Comparison of ENCODE assay signal across 11 cellular contexts in genomic region chr5:113020461-113021273, GRCh38. TPM values are rescaled to one million over a fixed set of nuclear protein-coding genes. Genes with fewer than 3 reads are reported as not detected.
DNase-seq lines count a peak whose midpoint lies in the region; ATAC-seq, FAIRE-seq and TF ChIP-seq lines count a peak whose summit lies in the region.
"Had no signal": no experiment of that assay in that cellular context is flagged by ENCODE, and none has a peak within 500 bp of the region (broad histone marks: within the 10 kb centered on the region; RNA-seq: fewer than 3 reads in every experiment).

No MANE protein-coding gene starts in this region.

- peaks cover 0 to 2% (median 0%) of the 10 kb centered on the region in 7 donors for H3K9me3 Mint-ChIP-seq in CD4-positive, CD25-positive, alpha-beta regulatory T cell
- H3K9me3 Mint-ChIP-seq: stimulated activated naive CD8-positive, alpha-beta T cell treated with anti-CD3 and anti-CD28 coated beads, Interleukin-15, Interleukin-2, amounts not matched to agents 100 ng/mL and 50 ng/mL, for 24 hours had no signal

- peak overlapping the region; percentile 95 to 97 (median 96) for H3K27ac Mint-ChIP-seq in CD4-positive, CD25-positive, alpha-beta regulatory T cell
- H3K27ac Mint-ChIP-seq: stimulated activated naive CD8-positive, alpha-beta T cell treated with anti-CD3 and anti-CD28 coated beads, Interleukin-15, Interleukin-2, amounts not matched to agents 100 ng/mL and 50 ng/mL, for 24 hours had no signal

- peak overlapping the region; percentile 79 for H3K27ac ChIP-seq in CD4-positive, CD25-positive, alpha-beta regulatory T cell (ENCODE audit: insufficient read depth, low read length, poor library complexity, severe bottlenecking)
- H3K27ac ChIP-seq: PC-9 had no signal

- ATAC-seq in CD4-positive, CD25-positive, alpha-beta regulatory T cell (ENCODE audit: low read depth in 2 of 2) = peak; percentile 6 to 9
- ATAC-seq in HG03280 (IDR thresholded peaks at IDR 0.05; ENCODE audit: unreplicated experiment) (no peak), HG03457 (IDR thresholded peaks at IDR 0.05; ENCODE audit: unreplicated experiment) (no peak)

- H3K4me3 ChIP-seq in CD4-positive, CD25-positive, alpha-beta regulatory T cell (ENCODE audit: low read depth, low read length) = peak overlapping the region; percentile 58
- H3K4me3 ChIP-seq: PC-9 had no signal

- no peak for TF ChIP-seq POLR2A in H54 (IDR thresholded peaks at IDR 0.05; ENCODE audit: low read depth, low read length)

- peak overlapping the region; percentile 63 to 87 (median 72) for H3K4me3 Mint-ChIP-seq in CD4-positive, CD25-positive, alpha-beta regulatory T cell
- H3K4me3 Mint-ChIP-seq: stimulated activated naive CD8-positive, alpha-beta T cell treated with anti-CD3 and anti-CD28 coated beads, Interleukin-15, Interleukin-2, amounts not matched to agents 100 ng/mL and 50 ng/mL, for 24 hours had no signal

- H3K4me1 Mint-ChIP-seq in CD4-positive, CD25-positive, alpha-beta regulatory T cell = peaks cover 42 to 84% (median 72%) of the 10 kb centered on the region in 4 donors

- DNase-seq in CD4-positive, CD25-positive, alpha-beta regulatory T cell = peak in 2 of 3 donors; percentile 54
- DNase-seq in H54 (ENCODE audit: insufficient read length, low spot score) = peak; percentile 30
- peak; percentile 15 to 32 for DNase-seq in activated CD4-positive, alpha-beta T cell treated with anti-CD3 and anti-CD28 coated beads, Interleukin-2, amount 50 U/mL, for 48 hours
- peak; percentile 63 for DNase-seq in glomerular visceral epithelial cell (ENCODE audit: extremely low spot score)
- no peak for DNase-seq in AML-193 (lab: John Stamatoyannopoulos, UW)
- DNase-seq in NCI-H187 treated with DMSO at 0.1 percent for 48 hours (lab: John Stamatoyannopoulos, UW) = no peak
- DNase-seq: NCI-H1105 treated with DMSO at 0.1 percent for 48 hours, PC-9 had no signal

- peak; percentile 100 for FAIRE-seq in H54 (lab: Jason Lieb, UNC)

- H3K9me3 ChIP-seq in CD4-positive, CD25-positive, alpha-beta regulatory T cell (ENCODE audit: control insufficient read depth in 2 of 2, low read length in 2 of 2) = no peaks in the 10 kb centered on the region

- peaks cover 5% of the 10 kb centered on the region for H3K36me3 ChIP-seq in CD4-positive, CD25-positive, alpha-beta regulatory T cell (ENCODE audit: control insufficient read depth, insufficient read depth, low read length)

- peaks cover 58% of the 10 kb centered on the region for H3K4me1 ChIP-seq in CD4-positive, CD25-positive, alpha-beta regulatory T cell (ENCODE audit: control insufficient read depth, insufficient read depth, low read length, poor library complexity, severe bottlenecking)

- H3K27me3 ChIP-seq in CD4-positive, CD25-positive, alpha-beta regulatory T cell (ENCODE audit: control insufficient read depth, insufficient read depth, low read length) = no peaks in the 10 kb centered on the region

- H3K27me3 Mint-ChIP-seq in CD4-positive, CD25-positive, alpha-beta regulatory T cell = peaks cover 5% of the 10 kb centered on the region
- H3K27me3 Mint-ChIP-seq: stimulated activated naive CD8-positive, alpha-beta T cell treated with anti-CD3 and anti-CD28 coated beads, Interleukin-15, Interleukin-2, amounts not matched to agents 100 ng/mL and 50 ng/mL, for 24 hours had no signal

- H3K36me3 Mint-ChIP-seq in CD4-positive, CD25-positive, alpha-beta regulatory T cell = peaks cover 32% of the 10 kb centered on the region

RNA-seq across cellular contexts. Expression of gene DCP2, which starts 44.1 kb away (rescaled TPM):
- 149 TPM for total RNA-seq in CD4-positive, CD25-positive, alpha-beta regulatory T cell
- 10 to 100 TPM; 60.7 to 96.4 (median 66.9) TPM for polyA plus RNA-seq in CD4-positive, CD25-positive, alpha-beta regulatory T cell

Comparison
In these comparisons a context has a peak if more than half of its experiments do, and no peak if none do; other contexts are left out.
1. ATAC-seq: peak in CD4-positive, CD25-positive, alpha-beta regulatory T cell (2 of 2); none in HG03280 (single experiment) and HG03457 (single experiment).
2. DNase-seq: peak in CD4-positive, CD25-positive, alpha-beta regulatory T cell (2 of 3), H54 (single experiment), activated CD4-positive, alpha-beta T cell treated with anti-CD3 and anti-CD28 coated beads, Interleukin-2, amount 50 U/mL, for 48 hours (2 of 2) and glomerular visceral epithelial cell (single experiment); none in AML-193 (0 of 2) and NCI-H187 treated with DMSO at 0.1 percent for 48 hours (single experiment).